In genomic region chr11:113595810-113596594, GRCh38 we compare ENCODE assay signal across 3 cellular contexts.
TF ChIP-seq lines count a peak whose summit lies in the region.

No MANE protein-coding gene starts in this region.

TF ChIP-seq in HEK293, 187 proteins besides CTCF, POLR2A, EP300 and RAD21 (continued from another document):
- TF ChIP-seq ZNF610 (tag by site-specific recombination; IDR thresholded peaks at IDR 0.05; ENCODE audit: borderline replicate concordance) (no peak), SP7 (tag by site-specific recombination; IDR thresholded peaks at IDR 0.05) (no peak)

TF ChIP-seq in K562, 482 proteins besides CTCF, POLR2A, EP300 and RAD21 (continued from another document):
- TF ChIP-seq ZBTB43 (CRISPR knock-in tag; IDR thresholded peaks at IDR 0.05) (no peak), HSF4 (CRISPR knock-in tag; IDR thresholded peaks at IDR 0.05; ENCODE audit: borderline replicate concordance) (no peak), ZNF134 (CRISPR knock-in tag; conservative IDR thresholded peaks at IDR 0.05) (peak; percentile 83), HIVEP1 (CRISPR knock-in tag; IDR thresholded peaks at IDR 0.05) (no peak), RBM25 (IDR thresholded peaks at IDR 0.05; ENCODE audit: low read depth, low read length, severe bottlenecking) (peak; percentile 87), MGA (IDR thresholded peaks at IDR 0.05) (no peak), ZC3H11A (IDR thresholded peaks at IDR 0.05; ENCODE audit: low read depth, low read length) (no peak)

TF ChIP-seq in GM23338, 12 proteins besides CTCF, POLR2A, EP300 and RAD21 (continued from another document):
- TF ChIP-seq ZNF462 (CRISPR knock-in tag; IDR thresholded peaks at IDR 0.05): no peak
